Comparison of ENCODE assay signal across 8 cellular contexts in genomic region chr14:73696466-73697390, GRCh38. TPM values are rescaled to one million over a fixed set of nuclear protein-coding genes. Genes with fewer than 3 reads are reported as not detected.
A peak's percentile ranks its signal among the peaks of the same experiment; 100 is the strongest.
DNase-seq lines count a peak whose midpoint lies in the region; ATAC-seq and TF ChIP-seq lines count a peak whose summit lies in the region.

No MANE protein-coding gene starts in this region.

- H3K9me3 ChIP-seq in sigmoid colon, result no peaks in the 10 kb centered on the region

- ATAC-seq in GM21526 (IDR thresholded peaks at IDR 0.05; ENCODE audit: low FRiP score, unreplicated experiment), result peak; percentile 67
- ATAC-seq in esophagus mucosa, result peak; percentile 86

- H3K4me1 ChIP-seq in sigmoid colon, result no peaks in the 10 kb centered on the region

- no peak for TF ChIP-seq EP300 in sigmoid colon (IDR thresholded peaks at IDR 0.05)

- DNase-seq in GM12865 (ENCODE audit: low read depth) (peak; percentile 87), HT1080 (ENCODE audit: low read depth) (peak; percentile 85), sigmoid colon (no peak), substantia nigra (lab: John Stamatoyannopoulos, UW) (no peak), hippocampal formation (lab: John Stamatoyannopoulos, UW) (no peak)
- no peak for DNase-seq in activated CD4-positive, CD25-positive, alpha-beta regulatory T cell (lab: John Stamatoyannopoulos, UW)

- H3K4me3 ChIP-seq in GM12865 (ENCODE audit: low read depth, low read length), result peak overlapping the region; percentile 44; the same call in 1 of the 2 replicates
- no peak overlapping the region for H3K4me3 ChIP-seq in sigmoid colon

- TF ChIP-seq CTCF in GM12865 (IDR thresholded peaks at IDR 0.05; ENCODE audit: insufficient read depth, low read depth, low read length, missing control alignments) (no peak), sigmoid colon (IDR thresholded peaks at IDR 0.05) (no peak)

- H3K27me3 ChIP-seq in sigmoid colon, result no peaks in the 10 kb centered on the region

- no peak for TF ChIP-seq POLR2A in sigmoid colon (IDR thresholded peaks at IDR 0.05)

- H3K36me3 ChIP-seq in sigmoid colon, result peaks cover 0 to 28% (median 0%) of the 10 kb centered on the region in 4 donors

- H3K27ac ChIP-seq in sigmoid colon, result no peak overlapping the region
- no peak overlapping the region for H3K27ac ChIP-seq in substantia nigra (ENCODE audit: low read depth, low read length, poor library complexity, severe bottlenecking)

- WGBS in sigmoid colon, 2 donors, result 43 to 77% methylated on average over 2 of the region's 2 CpGs

- intact Hi-C loops in sigmoid colon (cut with DNase I), result no loop called here

RNA-seq across cellular contexts. Expression of gene PNMA1, which starts 17.5 kb away (rescaled TPM):
- 10.2 and 12.1 TPM in 2 replicates for total RNA-seq in HT1080 (2014; rRNA removed; shearing (Covaris generic))
- 44.2 and 45.3 TPM in 2 replicates for polyA plus RNA-seq in HT1080 (2015; cell fraction: cytosol; rRNA removed)
- 38.4 and 39.5 TPM in 2 replicates for polyA plus RNA-seq in HT1080 (2015; cell fraction: nucleus; rRNA removed)
- total RNA-seq in esophagus mucosa (11.6 TPM), sigmoid colon (10 to 100 TPM; 33.5 to 63.1 (median 37.3) TPM)
- polyA plus RNA-seq in sigmoid colon, result 10 to 100 TPM; 11.4 to 20.4 (median 16.9) TPM

RNA-seq across cellular contexts. Expression of gene DNAL1, which starts 51.9 kb away (rescaled TPM):
- 4.6 and 4.8 TPM in 2 replicates for total RNA-seq in HT1080 (2014; rRNA removed; shearing (Covaris generic))
- polyA plus RNA-seq in HT1080 (2015; cell fraction: cytosol; rRNA removed), result 5.3 and 8.1 TPM in 2 replicates
- polyA plus RNA-seq in HT1080 (2015; cell fraction: nucleus; rRNA removed), result 4.1 TPM in 2 replicates
- 4.1 TPM for total RNA-seq in esophagus mucosa
- 10 to 100 TPM in 2 of 4 donors, 1 to 10 TPM in 2; 5.6 to 20.0 (median 9.6) TPM for total RNA-seq in sigmoid colon
- polyA plus RNA-seq in sigmoid colon, result 1 to 10 TPM; 4.6 to 9.0 (median 5.1) TPM

Comparison
In these comparisons a context has a peak if more than half of its experiments do, and no peak if none do; other contexts are left out.
1. DNase-seq: peak in GM12865 (single experiment) and HT1080 (single experiment); none in sigmoid colon (single experiment), substantia nigra (0 of 49), hippocampal formation (0 of 2) and activated CD4-positive, CD25-positive, alpha-beta regulatory T cell (0 of 4).